In genomic region chr7:123811056-123811455, GRCh38 we compare ENCODE assay signal across 21 cellular contexts. TPM values are rescaled to one million over a fixed set of nuclear protein-coding genes. Genes with fewer than 3 reads are reported as not detected.
DNase-seq lines count a peak whose midpoint lies in the region; ATAC-seq and TF ChIP-seq lines count a peak whose summit lies in the region.
"Had no signal": no experiment of that assay in that cellular context is flagged by ENCODE, and none has a peak within 500 bp of the region (broad histone marks: within the 10 kb centered on the region; RNA-seq: fewer than 3 reads in every experiment).

No MANE protein-coding gene starts in this region.

- BruUV-seq in A673 (replicated peaks; lab: Mats Ljungman, UMichigan) = no TSS peak

- H3K4me1 ChIP-seq in A673 (ENCODE audit: insufficient read depth, low read length, poor library complexity, severe bottlenecking) = no peaks in the 10 kb centered on the region

- TF ChIP-seq CTCF in A673 (conservative IDR thresholded peaks at IDR 0.05; ENCODE audit: low read depth, low read length) = no peak
- no peak for TF ChIP-seq CTCF in cardiac fibroblast (IDR thresholded peaks at IDR 0.05; ENCODE audit: low read depth, low read length)
- TF ChIP-seq CTCF in fibroblast of pulmonary artery (IDR thresholded peaks at IDR 0.05; ENCODE audit: low read length, missing control alignments) = no peak

- POLR2A ChIA-PET in A673 (lab: Charles Lee; ENCODE audit: low non-redundant PET) = no interaction called here

- CTCF ChIA-PET in A673 (lab: Charles Lee) = no interaction called here

- intact Hi-C loops in A673 (cut with micrococcal nuclease; ENCODE audit: unreplicated experiment) = no loop called here

- DNase-seq in A673 (ENCODE audit: low spot score) = peak; percentile 19
- DNase-seq in NCI-H226 = peak; percentile 35
- DNase-seq in cardiac fibroblast (ENCODE audit: low read depth in 2 of 2) = peak; percentile 64 to 80
- DNase-seq in fibroblast of pulmonary artery (ENCODE audit: low read depth) = peak; percentile 80
- no peak for DNase-seq in NCI-H510A (lab: John Stamatoyannopoulos, UW)
- no peak for DNase-seq in NK-92 (lab: John Stamatoyannopoulos, UW; ENCODE audit: unreplicated experiment)
- no peak for DNase-seq in stimulated activated naive CD8-positive, alpha-beta T cell treated with anti-CD3 and anti-CD28 coated beads, Interleukin-15, Interleukin-2, amounts not matched to agents 100 U/mL and 50 U/mL, for 24 hours
- DNase-seq: 8988T, DMS79, H9, KG1, NCI-H1105, NCI-H146, NCI-H2029, NCI-H345, NCI-H524 treated with DMSO at 0.1 percent for 48 hours, NCI-H82, SHP77 had no signal

- no peaks in the 10 kb centered on the region for H3K27me3 ChIP-seq in A673 (replicated peaks; ENCODE audit: insufficient read depth, low read depth, low read length, poor library complexity)

- no peak overlapping the region for H3K27ac ChIP-seq in A673 (ENCODE audit: low read depth, low read length, poor library complexity, severe bottlenecking)

- no peaks in the 10 kb centered on the region for H3K9me3 ChIP-seq in A673 (ENCODE audit: low read depth, low read length, poor library complexity, severe bottlenecking)

- no peaks in the 10 kb centered on the region for H3K36me3 ChIP-seq in A673 (ENCODE audit: insufficient read depth, low read length, poor library complexity, severe bottlenecking)

- no peak for ATAC-seq in GM19328 (IDR thresholded peaks at IDR 0.05; ENCODE audit: unreplicated experiment)
- ATAC-seq in stimulated activated naive CD8-positive, alpha-beta T cell treated with anti-CD3 and anti-CD28 coated beads, Interleukin-15, Interleukin-2, amounts not matched to agents 100 U/mL and 50 U/mL, for 24 hours = no peak

- H3K4me3 ChIP-seq in A673 (ENCODE audit: low read depth, low read length, poor library complexity, severe bottlenecking) (no peak overlapping the region), cardiac fibroblast (replicated peaks in 1 of 2; ENCODE audit: low read depth in 2 of 2, low read length in 2 of 2) (no peak overlapping the region), fibroblast of pulmonary artery (replicated peaks; ENCODE audit: low read depth, low read length) (no peak overlapping the region)

RNA-seq across cellular contexts. Expression of gene HYAL4, which starts 33.9 kb away (rescaled TPM):
- not detected in 2 replicates for total RNA-seq in A673 (2021)
- total RNA-seq: B cell, H9, OCI-LY7 had no signal

Comparison
In these comparisons a context has a peak if more than half of its experiments do, and no peak if none do; other contexts are left out.
1. DNase-seq: peak in A673 (single experiment), NCI-H226 (single experiment), cardiac fibroblast (2 of 2) and fibroblast of pulmonary artery (single experiment); none in NCI-H510A (single experiment), NK-92 (single experiment) and stimulated activated naive CD8-positive, alpha-beta T cell treated with anti-CD3 and anti-CD28 coated beads, Interleukin-15, Interleukin-2, amounts not matched to agents 100 U/mL and 50 U/mL, for 24 hours (single experiment).